Comparison of ENCODE assay signal across 8 cellular contexts in genomic region chrX:51144828-51145442, GRCh38.
DNase-seq lines count a peak whose midpoint lies in the region; ATAC-seq and TF ChIP-seq lines count a peak whose summit lies in the region.

No MANE protein-coding gene starts in this region.

- peak; percentile 93 for ATAC-seq in GM18867 (IDR thresholded peaks at IDR 0.05; ENCODE audit: unreplicated experiment)
- ATAC-seq in SK-N-SH treated with all-trans-retinoic acid at 6 μM for 48 hours, result peak; percentile 96
- no peak for ATAC-seq in HG03439 (IDR thresholded peaks at IDR 0.05; ENCODE audit: unreplicated experiment)
- no peak for ATAC-seq in HG03045 (IDR thresholded peaks at IDR 0.05; ENCODE audit: unreplicated experiment)

- H3K27me3 ChIP-seq in parathyroid adenoma (ENCODE audit: control insufficient read depth, insufficient read depth, low read length), result no peaks in the 10 kb centered on the region

- TF ChIP-seq CTCF in epithelial cell of esophagus (IDR thresholded peaks at IDR 0.05; ENCODE audit: insufficient read depth, low read depth, low read length, missing control alignments) (peak; percentile 59), parathyroid adenoma (IDR thresholded peaks at IDR 0.05) (peak; percentile 41)

- peak; percentile 47 for TF ChIP-seq RAD21 in Ishikawa (IDR thresholded peaks at IDR 0.05; ENCODE audit: low read depth)

- DNase-seq in D341Med (ENCODE audit: low spot score), result peak; percentile 29
- DNase-seq in epithelial cell of esophagus (ENCODE audit: low read depth), result peak; percentile 27

- H3K4me2 ChIP-seq in parathyroid adenoma (ENCODE audit: low read length), result no peak overlapping the region

- H2AFZ ChIP-seq in parathyroid adenoma, result no peak overlapping the region

- no peak overlapping the region for H3K27ac ChIP-seq in parathyroid adenoma

- H3K79me2 ChIP-seq in parathyroid adenoma, result no peaks in the 10 kb centered on the region

- no peaks in the 10 kb centered on the region for H3K4me1 ChIP-seq in parathyroid adenoma

- H3K9ac ChIP-seq in parathyroid adenoma, result no peak overlapping the region

- H3K36me3 ChIP-seq in parathyroid adenoma (ENCODE audit: control insufficient read depth, insufficient read depth, low read length), result no peaks in the 10 kb centered on the region

- TF ChIP-seq EP300 in Ishikawa (IDR thresholded peaks at IDR 0.05; ENCODE audit: borderline replicate concordance), result no peak

- H3K9me3 ChIP-seq in parathyroid adenoma (ENCODE audit: control insufficient read depth, low read length), result no peaks in the 10 kb centered on the region

- H3K4me3 ChIP-seq in epithelial cell of esophagus (ENCODE audit: low read length) (no peak overlapping the region), parathyroid adenoma (ENCODE audit: low read depth, low read length) (no peak overlapping the region)

TF ChIP-seq in Ishikawa, 13 proteins besides CTCF, POLR2A, EP300 and RAD21:
- TF ChIP-seq YY1 (IDR thresholded peaks at IDR 0.05; ENCODE audit: low read depth), result no peak
- no peak for TF ChIP-seq NFIC (IDR thresholded peaks at IDR 0.05)
- TF ChIP-seq, protein P1, sequence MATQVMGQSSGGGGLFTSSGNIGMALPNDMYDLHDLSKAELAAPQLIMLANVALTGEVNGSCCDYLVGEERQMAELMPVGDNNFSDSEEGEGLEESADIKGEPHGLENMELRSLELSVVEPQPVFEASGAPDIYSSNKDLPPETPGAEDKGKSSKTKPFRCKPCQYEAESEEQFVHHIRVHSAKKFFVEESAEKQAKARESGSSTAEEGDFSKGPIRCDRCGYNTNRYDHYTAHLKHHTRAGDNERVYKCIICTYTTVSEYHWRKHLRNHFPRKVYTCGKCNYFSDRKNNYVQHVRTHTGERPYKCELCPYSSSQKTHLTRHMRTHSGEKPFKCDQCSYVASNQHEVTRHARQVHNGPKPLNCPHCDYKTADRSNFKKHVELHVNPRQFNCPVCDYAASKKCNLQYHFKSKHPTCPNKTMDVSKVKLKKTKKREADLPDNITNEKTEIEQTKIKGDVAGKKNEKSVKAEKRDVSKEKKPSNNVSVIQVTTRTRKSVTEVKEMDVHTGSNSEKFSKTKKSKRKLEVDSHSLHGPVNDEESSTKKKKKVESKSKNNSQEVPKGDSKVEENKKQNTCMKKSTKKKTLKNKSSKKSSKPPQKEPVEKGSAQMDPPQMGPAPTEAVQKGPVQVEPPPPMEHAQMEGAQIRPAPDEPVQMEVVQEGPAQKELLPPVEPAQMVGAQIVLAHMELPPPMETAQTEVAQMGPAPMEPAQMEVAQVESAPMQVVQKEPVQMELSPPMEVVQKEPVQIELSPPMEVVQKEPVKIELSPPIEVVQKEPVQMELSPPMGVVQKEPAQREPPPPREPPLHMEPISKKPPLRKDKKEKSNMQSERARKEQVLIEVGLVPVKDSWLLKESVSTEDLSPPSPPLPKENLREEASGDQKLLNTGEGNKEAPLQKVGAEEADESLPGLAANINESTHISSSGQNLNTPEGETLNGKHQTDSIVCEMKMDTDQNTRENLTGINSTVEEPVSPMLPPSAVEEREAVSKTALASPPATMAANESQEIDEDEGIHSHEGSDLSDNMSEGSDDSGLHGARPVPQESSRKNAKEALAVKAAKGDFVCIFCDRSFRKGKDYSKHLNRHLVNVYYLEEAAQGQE (IDR thresholded peaks at IDR 0.05; ENCODE audit: low read depth), result no peak
- TF ChIP-seq, protein P2, sequence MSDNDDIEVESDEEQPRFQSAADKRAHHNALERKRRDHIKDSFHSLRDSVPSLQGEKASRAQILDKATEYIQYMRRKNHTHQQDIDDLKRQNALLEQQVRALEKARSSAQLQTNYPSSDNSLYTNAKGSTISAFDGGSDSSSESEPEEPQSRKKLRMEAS (IDR thresholded peaks at IDR 0.05), result no peak
- no peak for TF ChIP-seq TEAD4 (IDR thresholded peaks at IDR 0.05)
- TF ChIP-seq CEBPB (IDR thresholded peaks at IDR 0.05), result no peak
- TF ChIP-seq CREB1 (IDR thresholded peaks at IDR 0.05; ENCODE audit: low read depth), result no peak
- no peak for TF ChIP-seq FOXM1 (IDR thresholded peaks at IDR 0.05; ENCODE audit: borderline replicate concordance, low read depth)
- TF ChIP-seq ZBTB7A (IDR thresholded peaks at IDR 0.05; ENCODE audit: low read depth), result no peak
- TF ChIP-seq TCF12 (IDR thresholded peaks at IDR 0.05; ENCODE audit: low read depth), result no peak
- no peak for TF ChIP-seq TAF1 (IDR thresholded peaks at IDR 0.05; ENCODE audit: low read depth)
- TF ChIP-seq, protein P3, sequence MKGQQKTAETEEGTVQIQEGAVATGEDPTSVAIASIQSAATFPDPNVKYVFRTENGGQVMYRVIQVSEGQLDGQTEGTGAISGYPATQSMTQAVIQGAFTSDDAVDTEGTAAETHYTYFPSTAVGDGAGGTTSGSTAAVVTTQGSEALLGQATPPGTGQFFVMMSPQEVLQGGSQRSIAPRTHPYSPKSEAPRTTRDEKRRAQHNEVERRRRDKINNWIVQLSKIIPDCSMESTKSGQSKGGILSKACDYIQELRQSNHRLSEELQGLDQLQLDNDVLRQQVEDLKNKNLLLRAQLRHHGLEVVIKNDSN (IDR thresholded peaks at IDR 0.05), result no peak
- no peak for TF ChIP-seq EGR1 (IDR thresholded peaks at IDR 0.05)

TF ChIP-seq in SK-N-SH treated with all-trans-retinoic acid at 6 μM for 48 hours, 23 proteins besides CTCF, POLR2A, EP300 and RAD21 (continues in another document):
- TF ChIP-seq ZC3H10 (CRISPR knock-in tag; IDR thresholded peaks at IDR 0.05), result no peak
- no peak for TF ChIP-seq TCF4 (CRISPR knock-in tag; IDR thresholded peaks at IDR 0.05; ENCODE audit: borderline replicate concordance)
- TF ChIP-seq, protein P4, sequence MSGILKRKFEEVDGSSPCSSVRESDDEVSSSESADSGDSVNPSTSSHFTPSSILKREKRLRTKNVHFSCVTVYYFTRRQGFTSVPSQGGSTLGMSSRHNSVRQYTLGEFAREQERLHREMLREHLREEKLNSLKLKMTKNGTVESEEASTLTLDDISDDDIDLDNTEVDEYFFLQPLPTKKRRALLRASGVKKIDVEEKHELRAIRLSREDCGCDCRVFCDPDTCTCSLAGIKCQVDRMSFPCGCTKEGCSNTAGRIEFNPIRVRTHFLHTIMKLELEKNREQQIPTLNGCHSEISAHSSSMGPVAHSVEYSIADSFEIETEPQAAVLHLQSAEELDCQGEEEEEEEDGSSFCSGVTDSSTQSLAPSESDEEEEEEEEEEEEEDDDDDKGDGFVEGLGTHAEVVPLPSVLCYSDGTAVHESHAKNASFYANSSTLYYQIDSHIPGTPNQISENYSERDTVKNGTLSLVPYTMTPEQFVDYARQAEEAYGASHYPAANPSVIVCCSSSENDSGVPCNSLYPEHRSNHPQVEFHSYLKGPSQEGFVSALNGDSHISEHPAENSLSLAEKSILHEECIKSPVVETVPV (CRISPR knock-in tag; IDR thresholded peaks at IDR 0.05), result no peak
- no peak for TF ChIP-seq GLIS3 (CRISPR knock-in tag; IDR thresholded peaks at IDR 0.05)
- TF ChIP-seq RARB (CRISPR knock-in tag; IDR thresholded peaks at IDR 0.05), result no peak
- no peak for TF ChIP-seq ZFP3 (CRISPR knock-in tag; IDR thresholded peaks at IDR 0.05)
- no peak for TF ChIP-seq ARNTL (CRISPR knock-in tag; IDR thresholded peaks at IDR 0.05; ENCODE audit: borderline replicate concordance, low read depth)
- no peak for TF ChIP-seq SNAI2 (CRISPR knock-in tag; IDR thresholded peaks at IDR 0.05)
- TF ChIP-seq, protein P5, sequence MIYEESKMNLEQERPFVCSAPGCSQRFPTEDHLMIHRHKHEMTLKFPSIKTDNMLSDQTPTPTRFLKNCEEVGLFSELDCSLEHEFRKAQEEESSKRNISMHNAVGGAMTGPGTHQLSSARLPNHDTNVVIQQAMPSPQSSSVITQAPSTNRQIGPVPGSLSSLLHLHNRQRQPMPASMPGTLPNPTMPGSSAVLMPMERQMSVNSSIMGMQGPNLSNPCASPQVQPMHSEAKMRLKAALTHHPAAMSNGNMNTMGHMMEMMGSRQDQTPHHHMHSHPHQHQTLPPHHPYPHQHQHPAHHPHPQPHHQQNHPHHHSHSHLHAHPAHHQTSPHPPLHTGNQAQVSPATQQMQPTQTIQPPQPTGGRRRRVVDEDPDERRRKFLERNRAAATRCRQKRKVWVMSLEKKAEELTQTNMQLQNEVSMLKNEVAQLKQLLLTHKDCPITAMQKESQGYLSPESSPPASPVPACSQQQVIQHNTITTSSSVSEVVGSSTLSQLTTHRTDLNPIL (CRISPR knock-in tag; IDR thresholded peaks at IDR 0.05; ENCODE audit: low read depth), result no peak
- no peak for TF ChIP-seq ISL1 (CRISPR knock-in tag; IDR thresholded peaks at IDR 0.05)
- TF ChIP-seq ZFP30 (CRISPR knock-in tag; IDR thresholded peaks at IDR 0.05), result no peak
- TF ChIP-seq TSHZ2 (CRISPR knock-in tag; IDR thresholded peaks at IDR 0.05), result no peak
- no peak for TF ChIP-seq PPARA (CRISPR knock-in tag; IDR thresholded peaks at IDR 0.05; ENCODE audit: borderline replicate concordance)
- no peak for TF ChIP-seq ZNF70 (CRISPR knock-in tag; IDR thresholded peaks at IDR 0.05)
- TF ChIP-seq TOX (CRISPR knock-in tag; IDR thresholded peaks at IDR 0.05; ENCODE audit: borderline replicate concordance), result no peak
- no peak for TF ChIP-seq ESRRG (CRISPR knock-in tag; IDR thresholded peaks at IDR 0.05)
- TF ChIP-seq ZNF8 (CRISPR knock-in tag; IDR thresholded peaks at IDR 0.05), result no peak
- TF ChIP-seq CSDC2 (CRISPR knock-in tag; IDR thresholded peaks at IDR 0.05), result no peak

Comparison
In these comparisons a context has a peak if more than half of its experiments do, and no peak if none do; other contexts are left out.
1. ATAC-seq: peak in GM18867 (single experiment) and SK-N-SH treated with all-trans-retinoic acid at 6 μM for 48 hours (single experiment); none in HG03439 (single experiment) and HG03045 (single experiment).